ENCODE assay signal across 10 cellular contexts in genomic region chr1:32759521-32759980, GRCh38. TPM values are rescaled to one million over a fixed set of nuclear protein-coding genes. Genes with fewer than 3 reads are reported as not detected.
DNase-seq lines count a peak whose midpoint lies in the region; ATAC-seq and TF ChIP-seq lines count a peak whose summit lies in the region.
"Had no signal": no experiment of that assay in that cellular context is flagged by ENCODE, and none has a peak within 500 bp of the region (broad histone marks: within the 10 kb centered on the region; RNA-seq: fewer than 3 reads in every experiment).

No MANE protein-coding gene starts in this region.

- H3K27me3 ChIP-seq in Peyer's patch (no peaks in the 10 kb centered on the region), esophagus muscularis mucosa (no peaks in the 10 kb centered on the region), neuronal stem cell (ENCODE audit: control insufficient read depth in 3 of 3, insufficient read depth in 3 of 3, low read depth in 1 of 3, low read length in 3 of 3) (no peaks in the 10 kb centered on the region)

- no peak overlapping the region for H3K14ac ChIP-seq in neuronal stem cell (ENCODE audit: low read length)

- no peak overlapping the region for H2BK12ac ChIP-seq in neuronal stem cell (ENCODE audit: low read length)

- no peak for TF ChIP-seq CTCF in Calu3 (IDR thresholded peaks at IDR 0.05; ENCODE audit: unreplicated experiment)
- peak in 3 of 6 experiments; percentile 22 to 28 (median 27) for TF ChIP-seq CTCF in Peyer's patch (IDR thresholded peaks at IDR 0.05)
- TF ChIP-seq CTCF in esophagus muscularis mucosa (IDR thresholded peaks at IDR 0.05) = no peak

- 45% methylated on average over 5 of the region's 5 CpGs for WGBS in esophagus muscularis mucosa
- WGBS in neuronal stem cell (ENCODE audit: extremely low coverage in 2 of 2, insufficient read length in 2 of 2, insufficient replicate concordance in 1 of 2), 2 donors = no CpG with 5 or more reads among the region's 5 CpGs

- H3K4me2 ChIP-seq in neuronal stem cell (ENCODE audit: insufficient read depth, low read length, poor library complexity, severe bottlenecking) = peak overlapping the region; percentile 34

- intact Hi-C loops in Calu3 (cut with micrococcal nuclease; ENCODE audit: unreplicated experiment) = no loop called here
- intact Hi-C loops in esophagus muscularis mucosa (cut with DNase I) = no loop called here
- intact Hi-C loops in left ventricle myocardium superior (cut with micrococcal nuclease) = no loop called here

- TF ChIP-seq POLR2A in Peyer's patch (IDR thresholded peaks at IDR 0.05) (peak in 1 of 2 donors; percentile 10), esophagus muscularis mucosa (IDR thresholded peaks at IDR 0.05; ENCODE audit: low read depth) (no peak)

- TSS peak; percentile 83 for BruUV-seq in Calu3 (replicated peaks; lab: Mats Ljungman, UMichigan)

- DNase-seq in Calu3 = peak; percentile 91
- peak in 2 of 3 donors; percentile 78 to 82 for DNase-seq in Peyer's patch
- no peak for DNase-seq in esophagus muscularis mucosa (ENCODE audit: extremely low spot score)
- no peak for DNase-seq in neuronal stem cell (ENCODE audit: low spot score)
- no peak for DNase-seq in immature natural killer cell
- DNase-seq in effector CD4-positive, alpha-beta T cell = no peak
- no peak for DNase-seq in left ventricle myocardium superior
- no peak for DNase-seq in NCI-H2029 treated with DMSO at 0.1 percent for 48 hours (lab: John Stamatoyannopoulos, UW)
- DNase-seq: effector memory CD8-positive, alpha-beta T cell; MV-4-11 had no signal

- H3K36me3 Mint-ChIP-seq in Calu3 (ENCODE audit: insufficient read depth, unreplicated experiment) = peaks cover 71% of the 10 kb centered on the region
- H3K36me3 Mint-ChIP-seq in immature natural killer cell = no peaks in the 10 kb centered on the region

- H4K8ac ChIP-seq in neuronal stem cell (ENCODE audit: low read depth, low read length) = no peak overlapping the region

- H3K9ac ChIP-seq in neuronal stem cell (ENCODE audit: low read depth, low read length, poor library complexity) = no peak overlapping the region

- H3K9me3 Mint-ChIP-seq in Calu3 (ENCODE audit: low read depth, unreplicated experiment) (no peaks in the 10 kb centered on the region), immature natural killer cell (no peaks in the 10 kb centered on the region)
- H3K9me3 Mint-ChIP-seq: effector memory CD8-positive, alpha-beta T cell had no signal

- no peak overlapping the region for H4K91ac ChIP-seq in neuronal stem cell (ENCODE audit: low read depth, low read length, poor library complexity)

- no peaks in the 10 kb centered on the region for H3K9me3 ChIP-seq in Peyer's patch
- H3K9me3 ChIP-seq in esophagus muscularis mucosa = no peaks in the 10 kb centered on the region
- H3K9me3 ChIP-seq in neuronal stem cell (replicated peaks in 1 of 2; ENCODE audit: control insufficient read depth in 2 of 2, insufficient read depth in 1 of 2, low read depth in 1 of 2, low read length in 2 of 2) = no peaks in the 10 kb centered on the region

- no peak for ATAC-seq in left ventricle myocardium superior
- ATAC-seq: effector memory CD8-positive, alpha-beta T cell had no signal

- no peak overlapping the region for H3K4ac ChIP-seq in neuronal stem cell (ENCODE audit: low read length)

- H2BK5ac ChIP-seq in neuronal stem cell (ENCODE audit: low read length) = no peak overlapping the region

- H2AK5ac ChIP-seq in neuronal stem cell (ENCODE audit: low read depth, low read length) = no peak overlapping the region

- no peak overlapping the region for H2BK120ac ChIP-seq in neuronal stem cell (ENCODE audit: low read depth, low read length)

- H3K36me3 ChIP-seq in Peyer's patch (peaks cover 0 to 7% (median 0%) of the 10 kb centered on the region in 3 donors), esophagus muscularis mucosa (peaks cover 0 to 4% (median 0%) of the 10 kb centered on the region in 4 donors), neuronal stem cell (replicated peaks in 1 of 2; ENCODE audit: control insufficient read depth in 2 of 2, insufficient read depth in 2 of 2, low read length in 2 of 2) (peaks cover 0 to 6% of the 10 kb centered on the region in 2 donors)

- H3K27ac Mint-ChIP-seq in Calu3 (ENCODE audit: unreplicated experiment) (peak overlapping the region; percentile 99), immature natural killer cell (peak overlapping the region in 1 of 6 donors; percentile 62)

- H3K4me1 Mint-ChIP-seq in Calu3 (ENCODE audit: low read depth, unreplicated experiment) = peaks cover 79% of the 10 kb centered on the region
- H3K4me1 Mint-ChIP-seq in immature natural killer cell = peaks cover 2 to 9% of the 10 kb centered on the region in 2 donors

- H3K4me3 ChIP-seq in Peyer's patch (peak overlapping the region in 2 of 4 donors; percentile 1 to 26), esophagus muscularis mucosa (no peak overlapping the region), neuronal stem cell (ENCODE audit: low read length in 2 of 2) (no peak overlapping the region)

- no peak overlapping the region for H2BK15ac ChIP-seq in neuronal stem cell (ENCODE audit: low read length)

- H3K4me3 Mint-ChIP-seq in Calu3 (ENCODE audit: low read depth, unreplicated experiment) (peak overlapping the region; percentile 68), immature natural killer cell (no peak overlapping the region)
- H3K4me3 Mint-ChIP-seq: effector memory CD8-positive, alpha-beta T cell had no signal

- H3K79me1 ChIP-seq in neuronal stem cell (ENCODE audit: low read depth, low read length) = peaks cover 3% of the 10 kb centered on the region

- no peak for TF ChIP-seq EP300 in esophagus muscularis mucosa (IDR thresholded peaks at IDR 0.05)

- H3K23ac ChIP-seq in neuronal stem cell (ENCODE audit: low read depth, low read length, poor library complexity) = no peak overlapping the region

- H3K27me3 Mint-ChIP-seq in Calu3 (ENCODE audit: unreplicated experiment) = no peaks in the 10 kb centered on the region
- peaks cover 0 to 2% (median 0%) of the 10 kb centered on the region in 3 donors for H3K27me3 Mint-ChIP-seq in immature natural killer cell (ENCODE audit: low read depth in 3 of 3)
- H3K27me3 Mint-ChIP-seq: effector memory CD8-positive, alpha-beta T cell had no signal

- H3K27ac ChIP-seq in Peyer's patch = peak overlapping the region in 3 of 4 donors; percentile 89 to 98 (median 92)
- H3K27ac ChIP-seq in esophagus muscularis mucosa (replicated peaks in 1 of 4) = peak overlapping the region; percentile 68 to 84 (median 76)
- H3K27ac ChIP-seq in neuronal stem cell (replicated peaks; ENCODE audit: low read length) = peak overlapping the region; percentile 61

- CTCF ChIA-PET in Calu3 (lab: Charles Lee) = interaction anchor here (0.7 to 4.5 kb wide), 4 partner anchors 10 to 47 kb away, joined by 3 to 33 read pairs (median 6); no protein-coding TSS in a partner anchor

- H3K18ac ChIP-seq in neuronal stem cell (ENCODE audit: low read length) = no peak overlapping the region

- H2AFZ ChIP-seq in neuronal stem cell (ENCODE audit: low read length) = no peak overlapping the region

- H3K4me1 ChIP-seq in Peyer's patch = peaks cover 0 to 59% (median 1%) of the 10 kb centered on the region in 4 donors
- peaks cover 22 to 73% (median 64%) of the 10 kb centered on the region in 4 donors for H3K4me1 ChIP-seq in esophagus muscularis mucosa
- H3K4me1 ChIP-seq in neuronal stem cell (ENCODE audit: control insufficient read depth in 2 of 2, insufficient read depth in 1 of 2, low read depth in 1 of 2, low read length in 2 of 2) = peaks cover 10 to 29% of the 10 kb centered on the region in 2 donors

RNA-seq across cellular contexts. Expression of gene SYNC, which starts 57.0 kb away (rescaled TPM):
- total RNA-seq in Calu3 (2022) (0.19 and 0.51 TPM in 2 replicates), Peyer's patch (10 to 100 TPM in 1 of 4 donors, 1 to 10 TPM in 3; 8.3 to 19.8 (median 9.2) TPM), esophagus muscularis mucosa (100 to 1,000 TPM; 111 to 201 (median 153) TPM), left ventricle myocardium superior (12.2 TPM)
- 0.03 TPM for polyA plus RNA-seq in neuronal stem cell (2013, experiment 1 of 2)
- polyA plus RNA-seq in neuronal stem cell (2013, experiment 2 of 2) = 0.03 TPM
- polyA plus RNA-seq in immature natural killer cell = not detected

RNA-seq across cellular contexts. Expression of gene YARS1, which starts 57.6 kb away (rescaled TPM):
- total RNA-seq in Calu3 (2022) (186 and 188 TPM in 2 replicates), Peyer's patch (10 to 100 TPM; 29.6 to 93.3 (median 50.4) TPM), esophagus muscularis mucosa (10 to 100 TPM; 34.1 to 55.7 (median 38.8) TPM), left ventricle myocardium superior (32.3 TPM)
- polyA plus RNA-seq in neuronal stem cell (2013, experiment 1 of 2) = 47.5 TPM
- 49.0 TPM for polyA plus RNA-seq in neuronal stem cell (2013, experiment 2 of 2)
- polyA plus RNA-seq in immature natural killer cell = 100 to 1,000 TPM; 103 to 168 (median 129) TPM

RNA-seq across cellular contexts. Expression of gene S100PBP, which starts 57.9 kb away (rescaled TPM):
- total RNA-seq in Calu3 (2022) = 57.4 and 61.1 TPM in 2 replicates
- 100 to 1,000 TPM in 1 of 4 donors, 10 to 100 TPM in 3; 44.3 to 178 (median 58.1) TPM for total RNA-seq in Peyer's patch
- total RNA-seq in esophagus muscularis mucosa = 10 to 100 TPM; 14.9 to 24.1 (median 18.6) TPM
- polyA plus RNA-seq in neuronal stem cell (2013, experiment 1 of 2) = 23.3 TPM
- polyA plus RNA-seq in neuronal stem cell (2013, experiment 2 of 2) = 25.6 TPM
- 10 to 100 TPM in 2 of 3 donors, 1 to 10 TPM in 1; 9.9 to 21.4 (median 15.8) TPM for polyA plus RNA-seq in immature natural killer cell
- total RNA-seq in left ventricle myocardium superior = 15.7 TPM

Comparison
In these comparisons a context has a peak if more than half of its experiments do, and no peak if none do; other contexts are left out.
1. DNase-seq: peak in Calu3 (single experiment) and Peyer's patch (2 of 3); none in esophagus muscularis mucosa (single experiment), neuronal stem cell (single experiment), immature natural killer cell (0 of 3), effector CD4-positive, alpha-beta T cell (single experiment), left ventricle myocardium superior (single experiment) and NCI-H2029 treated with DMSO at 0.1 percent for 48 hours (single experiment).
2. Peak in every context shown above with its lines, with median percentiles within 50 percentile points of each other: H3K27ac ChIP-seq.